ENCODE assay signal across 1 cellular context in the genomic region with DNA sequence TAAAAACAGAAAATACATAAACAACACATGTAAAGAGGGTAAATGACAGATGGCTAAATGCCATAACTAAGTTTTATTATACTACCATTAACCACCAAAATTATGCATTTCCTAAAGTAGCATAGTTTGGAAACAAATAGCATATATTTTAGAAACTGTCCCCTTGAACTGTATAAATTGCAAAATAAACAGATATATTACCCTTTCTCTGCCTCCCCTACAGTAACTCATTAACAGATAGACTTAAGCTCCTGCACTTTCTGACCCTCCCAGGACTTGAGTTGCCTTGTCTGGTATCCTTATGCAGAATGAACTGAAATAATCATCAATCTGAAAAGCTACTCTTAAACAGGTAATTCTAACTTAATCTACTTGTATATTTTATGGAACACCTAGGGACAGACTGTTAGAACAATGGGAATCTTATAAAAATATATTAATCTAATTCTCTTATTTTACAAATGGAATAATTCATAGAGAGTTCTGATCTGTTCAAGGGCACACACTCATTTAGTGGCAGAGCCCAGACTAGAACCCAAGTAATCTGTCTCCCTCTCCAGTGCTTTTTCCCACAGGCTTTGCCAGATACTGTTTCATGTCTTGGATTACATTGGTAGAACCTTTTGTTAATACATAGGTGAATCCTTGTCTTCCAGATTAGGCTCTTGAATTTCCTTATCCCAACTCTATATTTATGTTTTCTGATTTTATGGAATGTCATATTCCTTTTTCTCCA.
TF ChIP-seq lines count a peak whose summit lies in the region.

No MANE protein-coding gene starts in this region.

TF ChIP-seq in HepG2, 621 proteins besides CTCF, POLR2A, EP300 and RAD21 (continued from another document):
- TF ChIP-seq, protein P1, sequence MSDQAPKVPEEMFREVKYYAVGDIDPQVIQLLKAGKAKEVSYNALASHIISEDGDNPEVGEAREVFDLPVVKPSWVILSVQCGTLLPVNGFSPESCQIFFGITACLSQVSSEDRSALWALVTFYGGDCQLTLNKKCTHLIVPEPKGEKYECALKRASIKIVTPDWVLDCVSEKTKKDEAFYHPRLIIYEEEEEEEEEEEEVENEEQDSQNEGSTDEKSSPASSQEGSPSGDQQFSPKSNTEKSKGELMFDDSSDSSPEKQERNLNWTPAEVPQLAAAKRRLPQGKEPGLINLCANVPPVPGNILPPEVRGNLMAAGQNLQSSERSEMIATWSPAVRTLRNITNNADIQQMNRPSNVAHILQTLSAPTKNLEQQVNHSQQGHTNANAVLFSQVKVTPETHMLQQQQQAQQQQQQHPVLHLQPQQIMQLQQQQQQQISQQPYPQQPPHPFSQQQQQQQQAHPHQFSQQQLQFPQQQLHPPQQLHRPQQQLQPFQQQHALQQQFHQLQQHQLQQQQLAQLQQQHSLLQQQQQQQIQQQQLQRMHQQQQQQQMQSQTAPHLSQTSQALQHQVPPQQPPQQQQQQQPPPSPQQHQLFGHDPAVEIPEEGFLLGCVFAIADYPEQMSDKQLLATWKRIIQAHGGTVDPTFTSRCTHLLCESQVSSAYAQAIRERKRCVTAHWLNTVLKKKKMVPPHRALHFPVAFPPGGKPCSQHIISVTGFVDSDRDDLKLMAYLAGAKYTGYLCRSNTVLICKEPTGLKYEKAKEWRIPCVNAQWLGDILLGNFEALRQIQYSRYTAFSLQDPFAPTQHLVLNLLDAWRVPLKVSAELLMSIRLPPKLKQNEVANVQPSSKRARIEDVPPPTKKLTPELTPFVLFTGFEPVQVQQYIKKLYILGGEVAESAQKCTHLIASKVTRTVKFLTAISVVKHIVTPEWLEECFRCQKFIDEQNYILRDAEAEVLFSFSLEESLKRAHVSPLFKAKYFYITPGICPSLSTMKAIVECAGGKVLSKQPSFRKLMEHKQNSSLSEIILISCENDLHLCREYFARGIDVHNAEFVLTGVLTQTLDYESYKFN (CRISPR knock-in tag; conservative IDR thresholded peaks at IDR 0.05), result peak; percentile 71
- TF ChIP-seq MED8 (CRISPR knock-in tag; IDR thresholded peaks at IDR 0.05; ENCODE audit: insufficient replicate concordance) (no peak), MAF1 (CRISPR knock-in tag; IDR thresholded peaks at IDR 0.05; ENCODE audit: borderline replicate concordance) (no peak), IRF2 (CRISPR knock-in tag; IDR thresholded peaks at IDR 0.05) (peak; percentile 7; the same call in 1 of the 2 replicates), NCOR1 (IDR thresholded peaks at IDR 0.05; ENCODE audit: borderline replicate concordance, low read length) (peak; percentile 73; the same call in 1 of the 2 replicates), KAT8 (CRISPR knock-in tag; IDR thresholded peaks at IDR 0.05) (peak; percentile 20; the same call in 1 of the 2 replicates), SRF (IDR thresholded peaks at IDR 0.05; ENCODE audit: low read depth, low read length) (peak; percentile 11; the same call in 1 of the 2 replicates), HNRNPL (IDR thresholded peaks at IDR 0.05; ENCODE audit: low read depth, low read length) (peak; percentile 41; the same call in 1 of the 2 replicates), CHCHD3 (CRISPR knock-in tag; IDR thresholded peaks at IDR 0.05) (no peak), STAG1 (CRISPR knock-in tag; IDR thresholded peaks at IDR 0.05) (peak; percentile 13; the same call in 1 of the 2 replicates), SALL1 (CRISPR knock-in tag; IDR thresholded peaks at IDR 0.05) (peak; percentile 15; the same call in 1 of the 2 replicates), NONO (IDR thresholded peaks at IDR 0.05) (no peak), NONO (CRISPR knock-in tag; conservative IDR thresholded peaks at IDR 0.05) (no peak), MAZ (IDR thresholded peaks at IDR 0.05; ENCODE audit: borderline replicate concordance, low read depth, low read length) (0 out of 2 replicates have a peak, but pooled peaks have one; percentile 14), MAZ (CRISPR knock-in tag; IDR thresholded peaks at IDR 0.05; ENCODE audit: low read depth) (no peak), PPARG (CRISPR knock-in tag; conservative IDR thresholded peaks at IDR 0.05) (0 out of 2 replicates have a peak, but pooled peaks have one; percentile 32), IRX3 (CRISPR knock-in tag; IDR thresholded peaks at IDR 0.05; ENCODE audit: borderline replicate concordance, low read depth) (no peak)
- TF ChIP-seq, protein P2, sequence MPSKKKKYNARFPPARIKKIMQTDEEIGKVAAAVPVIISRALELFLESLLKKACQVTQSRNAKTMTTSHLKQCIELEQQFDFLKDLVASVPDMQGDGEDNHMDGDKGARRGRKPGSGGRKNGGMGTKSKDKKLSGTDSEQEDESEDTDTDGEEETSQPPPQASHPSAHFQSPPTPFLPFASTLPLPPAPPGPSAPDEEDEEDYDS (CRISPR knock-in tag; IDR thresholded peaks at IDR 0.05), result peak; percentile 88
- TF ChIP-seq, protein P3, sequence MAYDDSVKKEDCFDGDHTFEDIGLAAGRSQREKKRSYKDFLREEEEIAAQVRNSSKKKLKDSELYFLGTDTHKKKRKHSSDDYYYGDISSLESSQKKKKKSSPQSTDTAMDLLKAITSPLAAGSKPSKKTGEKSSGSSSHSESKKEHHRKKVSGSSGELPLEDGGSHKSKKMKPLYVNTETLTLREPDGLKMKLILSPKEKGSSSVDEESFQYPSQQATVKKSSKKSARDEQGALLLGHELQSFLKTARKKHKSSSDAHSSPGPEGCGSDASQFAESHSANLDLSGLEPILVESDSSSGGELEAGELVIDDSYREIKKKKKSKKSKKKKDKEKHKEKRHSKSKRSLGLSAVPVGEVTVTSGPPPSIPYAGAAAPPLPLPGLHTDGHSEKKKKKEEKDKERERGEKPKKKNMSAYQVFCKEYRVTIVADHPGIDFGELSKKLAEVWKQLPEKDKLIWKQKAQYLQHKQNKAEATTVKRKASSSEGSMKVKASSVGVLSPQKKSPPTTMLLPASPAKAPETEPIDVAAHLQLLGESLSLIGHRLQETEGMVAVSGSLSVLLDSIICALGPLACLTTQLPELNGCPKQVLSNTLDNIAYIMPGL (CRISPR knock-in tag; IDR thresholded peaks at IDR 0.05; ENCODE audit: borderline replicate concordance in 1 of 2, low read depth in 1 of 2), result 0 out of 4 replicates have a peak, but pooled peaks of 1 of the 2 experiments have one; percentile 35
